Comparison of ENCODE assay signal across 22 cellular contexts in the genomic region with DNA sequence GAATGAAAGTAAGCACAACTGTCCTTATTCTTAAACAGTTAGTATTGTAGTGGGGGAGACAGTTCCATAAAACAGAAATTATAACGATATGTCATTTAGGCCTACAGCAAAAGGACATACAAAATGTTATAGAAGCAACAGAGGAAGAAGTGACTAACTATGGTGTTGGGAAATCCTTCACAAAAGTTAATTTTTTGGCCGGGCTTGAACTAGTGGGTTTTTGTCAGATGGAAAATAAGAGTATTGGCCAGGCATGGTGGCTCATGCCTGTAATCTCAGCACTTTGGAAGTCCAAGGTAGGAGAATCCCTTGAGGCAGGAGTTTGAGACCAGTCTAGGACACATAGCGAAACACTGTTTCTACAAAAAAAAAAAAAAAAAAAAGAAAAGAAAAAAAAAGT.
"Had no signal": no experiment of that assay in that cellular context is flagged by ENCODE, and none has a peak within 500 bp of the region (broad histone marks: within the 10 kb centered on the region; RNA-seq: fewer than 3 reads in every experiment).

No MANE protein-coding gene starts in this region.

- H3K27me3 ChIP-seq: esophagus squamous epithelium, gastrocnemius medialis, heart right ventricle, right atrium auricular region, sigmoid colon, testis, tibial nerve had no signal

- H3K4me3 Mint-ChIP-seq: dendritic cell treated with granulocyte-macrophage colony-stimulating factor and Interleukin-4, amounts not matched to agents 40 ng/mL and 50 ng/mL, for 4 days; effector memory CD8-positive, alpha-beta T cell; memory B cell; mesothelial cell of epicardium; natural killer cell; neural crest cell; stimulated activated naive B cell treated with anti-CD40 and anti-IgM and Interleukin-4, amounts not matched to agents 10 μg/mL and 1 μg/mL and 100 μg/mL, for 72 hours; stimulated activated naive CD8-positive, alpha-beta T cell treated with anti-CD3 and anti-CD28 coated beads, Interleukin-15, amount 100 ng/mL, for 72 hours had no signal

- H3K36me3 Mint-ChIP-seq: memory B cell; mesothelial cell of epicardium; natural killer cell; stimulated activated naive B cell treated with anti-CD40 and anti-IgM and Interleukin-4, amounts not matched to agents 10 μg/mL and 1 μg/mL and 100 μg/mL, for 72 hours had no signal

- ATAC-seq: effector memory CD8-positive, alpha-beta T cell; gastrocnemius medialis; heart right ventricle; left cardiac atrium; lower lobe of right lung; natural killer cell; stimulated activated naive B cell treated with anti-CD40 and anti-IgM and Interleukin-4, amounts not matched to agents 10 μg/mL and 1 μg/mL and 100 μg/mL, for 72 hours; stimulated activated naive CD8-positive, alpha-beta T cell treated with anti-CD3 and anti-CD28 coated beads, Interleukin-15, amount 100 ng/mL, for 72 hours had no signal

- H3K4me1 Mint-ChIP-seq: mesothelial cell of epicardium; stimulated activated naive CD8-positive, alpha-beta T cell treated with anti-CD3 and anti-CD28 coated beads, Interleukin-15, amount 100 ng/mL, for 72 hours had no signal

- H3K27ac ChIP-seq: esophagus squamous epithelium, gastrocnemius medialis, heart right ventricle, left ventricle myocardium inferior, lower lobe of right lung, right atrium auricular region, sigmoid colon, skin epidermis, testis, tibial nerve had no signal

- H3K4me1 ChIP-seq: esophagus squamous epithelium, gastrocnemius medialis, heart right ventricle, left ventricle myocardium inferior, lower lobe of right lung, right atrium auricular region, sigmoid colon, testis, tibial nerve had no signal

- H3K9me3 Mint-ChIP-seq: dendritic cell treated with granulocyte-macrophage colony-stimulating factor and Interleukin-4, amounts not matched to agents 40 ng/mL and 50 ng/mL, for 4 days; effector memory CD8-positive, alpha-beta T cell; memory B cell; mesothelial cell of epicardium; natural killer cell; neural crest cell; stimulated activated naive B cell treated with anti-CD40 and anti-IgM and Interleukin-4, amounts not matched to agents 10 μg/mL and 1 μg/mL and 100 μg/mL, for 72 hours; stimulated activated naive CD8-positive, alpha-beta T cell treated with anti-CD3 and anti-CD28 coated beads, Interleukin-15, amount 100 ng/mL, for 72 hours had no signal

- H3K4me3 ChIP-seq: esophagus squamous epithelium, gastrocnemius medialis, heart right ventricle, left ventricle myocardium inferior, lower lobe of right lung, right atrium auricular region, sigmoid colon, skin epidermis, testis, tibial nerve had no signal

- H3K27ac Mint-ChIP-seq: dendritic cell treated with granulocyte-macrophage colony-stimulating factor and Interleukin-4, amounts not matched to agents 40 ng/mL and 50 ng/mL, for 4 days; effector memory CD8-positive, alpha-beta T cell; memory B cell; mesothelial cell of epicardium; natural killer cell; stimulated activated naive B cell treated with anti-CD40 and anti-IgM and Interleukin-4, amounts not matched to agents 10 μg/mL and 1 μg/mL and 100 μg/mL, for 72 hours; stimulated activated naive CD8-positive, alpha-beta T cell treated with anti-CD3 and anti-CD28 coated beads, Interleukin-15, amount 100 ng/mL, for 72 hours had no signal

- DNase-seq: effector memory CD8-positive, alpha-beta T cell; esophagus squamous epithelium; gastrocnemius medialis; heart right ventricle; left cardiac atrium; left ventricle myocardium inferior; lower lobe of right lung; natural killer cell; posterior cingulate gyrus; sigmoid colon; stimulated activated CD4-positive, alpha-beta T cell treated with anti-CD3 and anti-CD28 coated beads, Interleukin-2, amount 100 ng/mL, for 24 hours; stimulated activated CD4-positive, alpha-beta T cell treated with anti-CD3 and anti-CD28 coated beads, Interleukin-4, amount 100 ng/mL, for 4 hours; stimulated activated naive B cell treated with anti-CD40 and anti-IgM and Interleukin-4, amounts not matched to agents 10 μg/mL and 1 μg/mL and 100 μg/mL, for 72 hours; stimulated activated naive CD8-positive, alpha-beta T cell treated with anti-CD3 and anti-CD28 coated beads, Interleukin-15, amount 100 ng/mL, for 72 hours; testis had no signal

- H3K36me3 ChIP-seq: esophagus squamous epithelium, gastrocnemius medialis, heart right ventricle, left ventricle myocardium inferior, lower lobe of right lung, right atrium auricular region, sigmoid colon, tibial nerve had no signal

- H3K9me3 ChIP-seq: esophagus squamous epithelium, gastrocnemius medialis, heart right ventricle, left ventricle myocardium inferior, lower lobe of right lung, right atrium auricular region, sigmoid colon, testis, tibial nerve had no signal

- H3K27me3 Mint-ChIP-seq: dendritic cell treated with granulocyte-macrophage colony-stimulating factor and Interleukin-4, amounts not matched to agents 40 ng/mL and 50 ng/mL, for 4 days; effector memory CD8-positive, alpha-beta T cell; memory B cell; stimulated activated naive B cell treated with anti-CD40 and anti-IgM and Interleukin-4, amounts not matched to agents 10 μg/mL and 1 μg/mL and 100 μg/mL, for 72 hours; stimulated activated naive CD8-positive, alpha-beta T cell treated with anti-CD3 and anti-CD28 coated beads, Interleukin-15, amount 100 ng/mL, for 72 hours had no signal
